11 cellular contexts compared by ENCODE assay signal in the genomic region with DNA sequence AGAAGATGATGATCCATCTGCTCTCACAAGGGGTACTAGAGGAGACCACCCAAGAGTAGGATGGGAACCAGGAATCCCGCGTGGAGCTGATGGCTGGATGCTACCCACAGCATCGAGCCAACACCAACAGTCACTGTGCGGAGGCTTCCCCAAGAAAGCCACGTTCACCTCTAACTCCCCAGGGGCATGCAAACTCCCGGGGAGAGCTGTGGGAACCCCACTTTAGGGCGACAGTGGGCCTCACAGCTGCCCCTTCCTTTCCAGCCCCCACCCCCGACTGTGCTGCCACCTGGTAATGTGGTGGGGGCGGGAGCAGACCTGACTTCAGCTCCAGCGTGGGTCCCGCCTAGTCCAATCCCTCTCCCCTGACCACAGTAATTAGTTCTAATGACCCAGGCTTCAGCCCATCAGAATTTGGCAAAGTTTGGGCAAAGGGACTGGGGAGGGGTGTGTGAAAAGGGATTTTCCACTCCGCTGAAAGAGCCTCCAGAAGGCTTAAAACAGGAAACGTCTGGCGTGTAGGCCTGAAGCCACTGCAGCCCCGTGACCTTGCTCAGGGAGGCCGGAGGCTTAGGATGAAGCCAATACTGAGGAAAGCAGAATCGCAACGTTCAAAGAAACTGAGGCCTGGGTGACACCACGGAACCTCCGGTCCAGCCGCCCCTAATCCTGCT. TPM values are rescaled to one million over a fixed set of nuclear protein-coding genes. Genes with fewer than 3 reads are reported as not detected.
DNase-seq lines count a peak whose midpoint lies in the region; ATAC-seq and TF ChIP-seq lines count a peak whose summit lies in the region.
"Had no signal": no experiment of that assay in that cellular context is flagged by ENCODE, and none has a peak within 500 bp of the region (broad histone marks: within the 10 kb centered on the region; RNA-seq: fewer than 3 reads in every experiment).

No MANE protein-coding gene starts in this region.

- no peak for TF ChIP-seq POLR2A in ovary (IDR thresholded peaks at IDR 0.05)
- no peak for TF ChIP-seq POLR2A in transverse colon (IDR thresholded peaks at IDR 0.05)

- TF ChIP-seq EP300 in ovary (IDR thresholded peaks at IDR 0.05) (no peak), transverse colon (IDR thresholded peaks at IDR 0.05; ENCODE audit: low read depth) (no peak)

- intact Hi-C loops in heart right ventricle (cut with DNase I) (loop anchor here in 1 of 10 donors (5.0 kb wide), 1 partner anchor 36 kb away; the partner anchor contains the start of gene TASOR2), ovary (cut with DNase I) (loop anchor here in 1 of 4 donors (2.0 kb wide), 1 partner anchor 19 kb away; no protein-coding TSS in a partner anchor), transverse colon (cut with DNase I; ENCODE audit: low total_unique reads) (no loop called here)

- ATAC-seq in heart right ventricle (peak; percentile 48 to 90 (median 76)), HG02840 (IDR thresholded peaks at IDR 0.05; ENCODE audit: low FRiP score, unreplicated experiment) (no peak)
- ATAC-seq: foreskin keratinocyte, left lung had no signal

- H3K4me1 ChIP-seq in heart right ventricle (peaks cover 13 to 51% (median 33%) of the 10 kb centered on the region in 9 donors), ovary (ENCODE audit: insufficient read depth) (peaks cover 6% of the 10 kb centered on the region), transverse colon (peaks cover 10 to 36% (median 17%) of the 10 kb centered on the region in 4 donors)
- H3K4me1 ChIP-seq: foreskin keratinocyte had no signal

- H3K27me3 ChIP-seq in heart right ventricle (no peaks in the 10 kb centered on the region), ovary (no peaks in the 10 kb centered on the region), transverse colon (no peaks in the 10 kb centered on the region)
- H3K27me3 ChIP-seq: foreskin keratinocyte, left lung had no signal

- DNase-seq in heart right ventricle (peak in 1 of 2 donors; percentile 57), ovary (no peak), transverse colon (no peak), D341Med (ENCODE audit: low spot score) (no peak), GF-D8 (lab: John Stamatoyannopoulos, UW) (no peak)
- DNase-seq: COR-L47, cortex of kidney, left lung had no signal

- no peaks in the 10 kb centered on the region for H3K9me3 ChIP-seq in heart right ventricle
- H3K9me3 ChIP-seq in ovary = no peaks in the 10 kb centered on the region
- no peaks in the 10 kb centered on the region for H3K9me3 ChIP-seq in transverse colon
- H3K9me3 ChIP-seq: left lung had no signal

- H3K27ac ChIP-seq in VCaP = peak overlapping the region; percentile 90
- H3K27ac ChIP-seq in heart right ventricle = peak overlapping the region; percentile 40 to 87 (median 79)
- H3K27ac ChIP-seq in ovary = peak overlapping the region; percentile 16 to 38
- peak overlapping the region; percentile 76 to 82 (median 80) for H3K27ac ChIP-seq in transverse colon
- H3K27ac ChIP-seq: foreskin keratinocyte had no signal

- in situ Hi-C loops in transverse colon (cut with MboI; ENCODE audit: low pct_ligation_motif_present in 1 of 4, low pct_unique_long_range_greater_than_20kb in 1 of 4, low sequenced_read_pairs in 3 of 4) = no loop called here

- TF ChIP-seq CTCF in VCaP (conservative IDR thresholded peaks at IDR 0.05) (no peak), heart right ventricle (IDR thresholded peaks at IDR 0.05) (no peak), ovary (IDR thresholded peaks at IDR 0.05) (no peak), transverse colon (IDR thresholded peaks at IDR 0.05) (no peak)

- 58 to 63% methylated on average over 21 of the region's 21 CpGs for WGBS in heart right ventricle, 2 donors
- WGBS in ovary, 3 donors = 69 to 72% (median 70%) methylated on average over 20 to 21 of the region's 21 CpGs
- WGBS in transverse colon (ENCODE audit: low coverage in 1 of 2), 2 donors = 71% methylated on average over 21 of the region's 21 CpGs; no CpG with 5 or more reads in 1 of the 2 donors

- H3K36me3 ChIP-seq in heart right ventricle (peaks cover 0 to 61% (median 11%) of the 10 kb centered on the region in 9 donors), ovary (no peaks in the 10 kb centered on the region), transverse colon (peaks cover 0 to 10% (median 4%) of the 10 kb centered on the region in 4 donors)

- H3K4me3 ChIP-seq in heart right ventricle (no peak overlapping the region), ovary (no peak overlapping the region), transverse colon (no peak overlapping the region)
- H3K4me3 ChIP-seq: left lung had no signal

RNA-seq across cellular contexts. Expression of gene ASB13, which starts 20.3 kb away (rescaled TPM):
- total RNA-seq in heart right ventricle = 10 to 100 TPM in 9 of 10 donors, 1 to 10 TPM in 1; 9.3 to 16.3 (median 13.4) TPM
- polyA plus RNA-seq in heart right ventricle = 10 to 100 TPM in 1 of 2 donors, 1 to 10 TPM in 1; 8.4 to 18.0 TPM
- 10 to 100 TPM; 17.9 to 45.6 (median 29.0) TPM for total RNA-seq in ovary
- polyA plus RNA-seq in ovary = 10 to 100 TPM; 15.0 to 23.2 TPM
- total RNA-seq in transverse colon = 10 to 100 TPM; 14.5 to 73.3 (median 61.0) TPM

RNA-seq across cellular contexts. Expression of gene TASOR2, which starts 38.6 kb away (rescaled TPM):
- total RNA-seq in heart right ventricle (10 to 100 TPM; 26.9 to 45.6 (median 34.6) TPM), ovary (10 to 100 TPM; 60.8 to 91.2 (median 70.0) TPM), transverse colon (100 to 1,000 TPM in 1 of 4 donors, 10 to 100 TPM in 3; 55.0 to 106 (median 75.9) TPM)
- polyA plus RNA-seq in heart right ventricle (10 to 100 TPM in 1 of 2 donors, 1 to 10 TPM in 1; 7.0 to 19.7 TPM), ovary (10 to 100 TPM in 1 of 2 donors, 1 to 10 TPM in 1; 9.3 to 23.7 TPM)

Comparison
In these comparisons a context has a peak if more than half of its experiments do, and no peak if none do; other contexts are left out.
1. H3K27ac ChIP-seq: peak in every context shown above with its lines; median percentile 90 in VCaP; 80 in transverse colon; 79 in heart right ventricle; 27 in ovary.